8 cellular contexts compared by ENCODE assay signal in genomic region chrX:154761977-154762528, GRCh38. TPM values are rescaled to one million over a fixed set of nuclear protein-coding genes. Genes with fewer than 3 reads are reported as not detected.
A peak's percentile ranks its signal among the peaks of the same experiment; 100 is the strongest.
DNase-seq lines count a peak whose midpoint lies in the region; ATAC-seq, FAIRE-seq and TF ChIP-seq lines count a peak whose summit lies in the region.

No MANE protein-coding gene starts in this region.

- DNase-seq in NCI-H2107 treated with DMSO at 0.1 percent for 48 hours (lab: John Stamatoyannopoulos, UW; ENCODE audit: unreplicated experiment) (peak; percentile 41), NCI-H2107 (lab: John Stamatoyannopoulos, UW) (no peak), GM12892 (ENCODE audit: insufficient read length) (no peak), medulla oblongata (ENCODE audit: extremely low spot score) (no peak)
- no peak for DNase-seq in effector memory CD8-positive, alpha-beta T cell

- H3K4me3 Mint-ChIP-seq in effector memory CD8-positive, alpha-beta T cell, result peak overlapping the region; percentile 79 to 82

- H3K9me3 ChIP-seq in OCI-LY3 (ENCODE audit: insufficient read depth, low read length) (no peaks in the 10 kb centered on the region), neutrophil (no peaks in the 10 kb centered on the region)

- H3K36me3 ChIP-seq in OCI-LY3 (replicated peaks; ENCODE audit: low read depth, low read length) (peaks cover 25% of the 10 kb centered on the region), neutrophil (peaks cover 8% of the 10 kb centered on the region)

- H3K27me3 ChIP-seq in OCI-LY3 (ENCODE audit: low read depth, low read length) (no peaks in the 10 kb centered on the region), neutrophil (no peaks in the 10 kb centered on the region)

- H3K4me3 ChIP-seq in OCI-LY3 (ENCODE audit: low read length) (peak overlapping the region; percentile 99), neutrophil (ENCODE audit: low read depth in 1 of 2, low read length in 1 of 2) (peak overlapping the region; percentile 69 to 73)

- FAIRE-seq in GM12892 (lab: Jason Lieb, UNC), result no peak

- TF ChIP-seq POLR2A in GM12892 (IDR thresholded peaks at IDR 0.05; ENCODE audit: low read depth, low read length), result no peak

- 0 out of 2 replicates have a peak overlapping the region, but pooled peaks have one; percentile 61 for H2AFZ ChIP-seq in OCI-LY3 (ENCODE audit: low read depth, low read length)

- peak overlapping the region; percentile 62 for H3K27ac ChIP-seq in OCI-LY3 (ENCODE audit: low read length)
- H3K27ac ChIP-seq in neutrophil, result peak overlapping the region; percentile 89

- H3K4me1 ChIP-seq in OCI-LY3 (ENCODE audit: low read length), result peaks cover 14% of the 10 kb centered on the region
- peaks cover 15 to 17% of the 10 kb centered on the region in 2 experiments for H3K4me1 ChIP-seq in neutrophil (ENCODE audit: control insufficient read depth in 1 of 2, insufficient read depth in 1 of 2, low read depth in 1 of 2, low read length in 1 of 2)

- H3K36me3 Mint-ChIP-seq in effector memory CD8-positive, alpha-beta T cell (ENCODE audit: insufficient read depth), result peaks cover 30% of the 10 kb centered on the region

- H3K4me2 ChIP-seq in OCI-LY3 (ENCODE audit: low read length), result peak overlapping the region; percentile 86

- H3K79me2 ChIP-seq in OCI-LY3 (ENCODE audit: low read length), result peaks cover 45% of the 10 kb centered on the region

- TF ChIP-seq CTCF in OCI-LY3 (IDR thresholded peaks at IDR 0.05; ENCODE audit: low read depth, low read length) (no peak), neutrophil (IDR thresholded peaks at IDR 0.05) (no peak)

- H3K9me3 Mint-ChIP-seq in effector memory CD8-positive, alpha-beta T cell, result no peaks in the 10 kb centered on the region

- peak overlapping the region; percentile 81 to 88 for H3K27ac Mint-ChIP-seq in effector memory CD8-positive, alpha-beta T cell

- no peaks in the 10 kb centered on the region for H3K27me3 Mint-ChIP-seq in effector memory CD8-positive, alpha-beta T cell

- peaks cover 8% of the 10 kb centered on the region; the same call in 1 of the 2 replicates for H4K20me1 ChIP-seq in OCI-LY3 (ENCODE audit: insufficient read depth, low read length)

- H3K9ac ChIP-seq in OCI-LY3 (ENCODE audit: low read length), result peak overlapping the region; percentile 72

- no peak for ATAC-seq in effector memory CD8-positive, alpha-beta T cell (replicated peaks)
- no peak for ATAC-seq in HG03354 (IDR thresholded peaks at IDR 0.05; ENCODE audit: poor library complexity, severe bottlenecking, unreplicated experiment)

- H3K4me1 Mint-ChIP-seq in effector memory CD8-positive, alpha-beta T cell (ENCODE audit: low read depth in 2 of 2), result peaks cover 10 to 12% of the 10 kb centered on the region in 2 donors

RNA-seq across cellular contexts. Expression of gene DKC1, which starts 0.6 kb away (rescaled TPM):
- 75.2 TPM for polyA plus RNA-seq in GM12892 (2012; ENCODE audit: missing spikeins)

RNA-seq across cellular contexts. Expression of gene GAB3, which starts 11.2 kb away (rescaled TPM):
- 1.4 TPM for polyA plus RNA-seq in GM12892 (2012; ENCODE audit: missing spikeins)

RNA-seq across cellular contexts. Expression of gene MPP1, which starts 43.2 kb away (rescaled TPM):
- polyA plus RNA-seq in GM12892 (2012; ENCODE audit: missing spikeins), result 14.9 TPM
